ENCODE assay signal across 20 cellular contexts in genomic region chr4:26108024-26108423, GRCh38.
DNase-seq lines count a peak whose midpoint lies in the region; ATAC-seq, FAIRE-seq and TF ChIP-seq lines count a peak whose summit lies in the region.
"Had no signal": no experiment of that assay in that cellular context is flagged by ENCODE, and none has a peak within 500 bp of the region (broad histone marks: within the 10 kb centered on the region; RNA-seq: fewer than 3 reads in every experiment).

No MANE protein-coding gene starts in this region.

- H3K4me3 ChIP-seq in GM12864 (ENCODE audit: low read depth, low read length) (no peak overlapping the region), smooth muscle cell (no peak overlapping the region)

- H3K27ac ChIP-seq in smooth muscle cell (ENCODE audit: low read depth): no peak overlapping the region

- intact Hi-C loops in dendritic cell treated with granulocyte-macrophage colony-stimulating factor and Interleukin-4, amounts not matched to agents 40 ng/mL and 50 ng/mL, for 4 days (cut with micrococcal nuclease): loop anchor here (5.0 kb wide), 1 partner anchor 34 kb away; no protein-coding TSS in a partner anchor

- no peak overlapping the region for H3K4me2 ChIP-seq in smooth muscle cell

- H3K9me3 Mint-ChIP-seq in dendritic cell treated with granulocyte-macrophage colony-stimulating factor and Interleukin-4, amounts not matched to agents 40 ng/mL and 50 ng/mL, for 4 days: peaks cover 36% of the 10 kb centered on the region

- H3K9ac ChIP-seq in smooth muscle cell (ENCODE audit: low read depth): no peak overlapping the region

- no peaks in the 10 kb centered on the region for H4K20me1 ChIP-seq in smooth muscle cell (ENCODE audit: low read depth)

- H3K79me2 ChIP-seq in smooth muscle cell (ENCODE audit: low read depth): no peaks in the 10 kb centered on the region

- peaks cover 13% of the 10 kb centered on the region for H3K27me3 Mint-ChIP-seq in dendritic cell treated with granulocyte-macrophage colony-stimulating factor and Interleukin-4, amounts not matched to agents 40 ng/mL and 50 ng/mL, for 4 days

- H3K36me3 ChIP-seq in smooth muscle cell (ENCODE audit: low read depth): no peaks in the 10 kb centered on the region

- H3F3A ChIP-seq in smooth muscle cell (ENCODE audit: low read depth): peaks cover 11% of the 10 kb centered on the region

- WGBS in smooth muscle cell (ENCODE audit: low lambda C conversion rate): 70% methylated on average over 2 of the region's 2 CpGs

- H2AFZ ChIP-seq in smooth muscle cell (ENCODE audit: low read depth): no peak overlapping the region

- H3K4me1 Mint-ChIP-seq in dendritic cell treated with granulocyte-macrophage colony-stimulating factor and Interleukin-4, amounts not matched to agents 40 ng/mL and 50 ng/mL, for 4 days (ENCODE audit: low read depth): peaks cover 46% of the 10 kb centered on the region
- H3K4me1 Mint-ChIP-seq: B cell, CD14-positive monocyte had no signal

- H3K9me3 ChIP-seq in smooth muscle cell (replicated peaks; ENCODE audit: low read depth): no peaks in the 10 kb centered on the region

- H3K36me3 Mint-ChIP-seq in dendritic cell treated with granulocyte-macrophage colony-stimulating factor and Interleukin-4, amounts not matched to agents 40 ng/mL and 50 ng/mL, for 4 days (ENCODE audit: low read depth): peaks cover 34% of the 10 kb centered on the region
- H3K36me3 Mint-ChIP-seq: CD14-positive monocyte had no signal

- FAIRE-seq in RCC 7860 (lab: Jason Lieb, UNC): no peak
- FAIRE-seq: A204.1, D721Med had no signal

- H3K4me1 ChIP-seq in smooth muscle cell (ENCODE audit: low read depth): no peaks in the 10 kb centered on the region

- no peak for ATAC-seq in GM21576 (IDR thresholded peaks at IDR 0.05; ENCODE audit: unreplicated experiment)

- peak overlapping the region; percentile 85 for H3K27ac Mint-ChIP-seq in dendritic cell treated with granulocyte-macrophage colony-stimulating factor and Interleukin-4, amounts not matched to agents 40 ng/mL and 50 ng/mL, for 4 days
- H3K27ac Mint-ChIP-seq: B cell, CD14-positive monocyte had no signal

- peak; percentile 23 for TF ChIP-seq CTCF in GM12864 (IDR thresholded peaks at IDR 0.05; ENCODE audit: low read depth, low read length, missing control alignments)
- peak; percentile 6 for TF ChIP-seq CTCF in smooth muscle cell (IDR thresholded peaks at IDR 0.05; ENCODE audit: borderline replicate concordance, insufficient read depth, poor library complexity, severe bottlenecking)

- no peak overlapping the region for H3K4me3 Mint-ChIP-seq in dendritic cell treated with granulocyte-macrophage colony-stimulating factor and Interleukin-4, amounts not matched to agents 40 ng/mL and 50 ng/mL, for 4 days
- H3K4me3 Mint-ChIP-seq: B cell, CD14-positive monocyte had no signal

- no peaks in the 10 kb centered on the region for H3K27me3 ChIP-seq in smooth muscle cell (ENCODE audit: low read depth)

- no peak for DNase-seq in GM12864 (ENCODE audit: low read depth)
- peak; percentile 4 for DNase-seq in OCI-M1 (lab: John Stamatoyannopoulos, UW)
- no peak for DNase-seq in smooth muscle cell (lab: John Stamatoyannopoulos, UW; ENCODE audit: unreplicated experiment)
- DNase-seq in islet precursor cell: no peak
- no peak for DNase-seq in RCC 7860 (ENCODE audit: low spot score)
- DNase-seq: DMS53, GDM1, Kasumi-1, NCI-H1694 treated with DMSO at 0.1 percent for 48 hours, NCI-H2081 treated with DMSO at 0.1 percent for 48 hours, NCI-H2171 treated with DMSO at 0.1 percent for 48 hours, NCI-H524 treated with DMSO at 0.1 percent for 48 hours, Right ventricle myocardium superior, SW 1271 had no signal
